ENCODE assay signal across 9 cellular contexts in the genomic region with DNA sequence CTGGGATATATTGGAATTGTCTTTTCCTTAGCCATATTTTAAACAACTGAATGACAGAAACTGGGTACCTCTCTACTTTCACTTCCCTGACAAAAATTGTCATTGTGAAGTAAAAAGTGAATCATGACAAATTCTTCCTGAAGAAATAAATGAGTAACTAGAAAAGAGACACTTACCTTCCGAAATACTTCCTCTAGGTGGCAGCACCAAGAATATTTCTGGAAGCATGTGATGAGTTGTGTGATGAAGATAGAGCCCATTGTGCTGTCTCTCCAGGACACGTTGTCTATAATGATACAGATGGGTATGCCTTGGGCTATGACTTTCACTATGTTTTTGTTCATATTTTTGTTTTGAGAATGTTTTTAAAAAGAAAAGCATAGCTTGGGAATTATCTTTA. TPM values are rescaled to one million over a fixed set of nuclear protein-coding genes. Genes with fewer than 3 reads are reported as not detected.
DNase-seq lines count a peak whose midpoint lies in the region; ATAC-seq, FAIRE-seq and TF ChIP-seq lines count a peak whose summit lies in the region.
"Had no signal": no experiment of that assay in that cellular context is flagged by ENCODE, and none has a peak within 500 bp of the region (broad histone marks: within the 10 kb centered on the region; RNA-seq: fewer than 3 reads in every experiment).

No MANE protein-coding gene starts in this region.

- TF ChIP-seq POLR2A in GM12878 (IDR thresholded peaks at IDR 0.05; ENCODE audit: low read depth, low read length): no peak

- peak; percentile 52 for TF ChIP-seq RAD21 in GM12878 (IDR thresholded peaks at IDR 0.05; ENCODE audit: insufficient read depth, low read depth, low read length)
- peak; percentile 64 to 75 for TF ChIP-seq RAD21 in liver (IDR thresholded peaks at IDR 0.05)

- H3K9ac ChIP-seq in GM12878 (ENCODE audit: control insufficient read depth, insufficient read depth, low read length): no peak overlapping the region
- H3K9ac ChIP-seq in liver (ENCODE audit: low read depth in 1 of 2, low read length in 2 of 2): no peak overlapping the region

- no peak overlapping the region for H3K4me3 ChIP-seq in GM12878
- H3K4me3 ChIP-seq in liver (ENCODE audit: low read depth in 1 of 3, low read length in 3 of 3): no peak overlapping the region

- CTCF ChIA-PET in GM12878 (lab: Yijun Ruan, JAX): interaction anchor here (0.6 to 4.4 kb wide), 15 partner anchors 8 to 916 kb away, joined by 3 to 25 read pairs (median 4); partner anchors contain the start of gene CASP4

- in situ Hi-C loops in GM12878 (cut with MboI): no loop called here

- SMC1A ChIA-PET in GM12878 (lab: Charles Lee; ENCODE audit: uncharacterized antibody, unreplicated experiment): interaction anchor here (0.7 to 2.5 kb wide), 6 partner anchors 18 to 373 kb away, joined by 3 to 7 read pairs (median 4); partner anchors contain the start of gene CASP4

- H3K9me3 ChIP-seq in GM12878 (replicated peaks; ENCODE audit: control insufficient read depth, insufficient read depth, low read length) (no peaks in the 10 kb centered on the region), liver (ENCODE audit: control insufficient read depth in 4 of 4, low read length in 3 of 4) (no peaks in the 10 kb centered on the region)

- ATAC-seq in GM18511 (IDR thresholded peaks at IDR 0.05; ENCODE audit: unreplicated experiment) (peak; percentile 98), HG02970 (IDR thresholded peaks at IDR 0.05; ENCODE audit: low FRiP score, unreplicated experiment) (peak; percentile 77), GM12878 (peak; percentile 97)

- H3K27ac ChIP-seq in GM12878 (ENCODE audit: control insufficient read depth, insufficient read depth): no peak overlapping the region
- no peak overlapping the region for H3K27ac ChIP-seq in liver (ENCODE audit: low read depth in 1 of 2, low read length in 2 of 2)

- intact Hi-C loops in GM12878 (cut with micrococcal nuclease; ENCODE audit: unreplicated experiment): loop anchor here (5.0 kb wide), 2 partner anchors 55 to 915 kb away; no protein-coding TSS in a partner anchor

- no peaks in the 10 kb centered on the region for H3K79me2 ChIP-seq in GM12878 (ENCODE audit: control insufficient read depth, insufficient read depth, low read length)

- H4K20me1 ChIP-seq in GM12878 (ENCODE audit: control insufficient read depth, insufficient read depth): no peaks in the 10 kb centered on the region

- H3K4me1 ChIP-seq in GM12878 (ENCODE audit: control insufficient read depth, insufficient read depth, low read length): no peaks in the 10 kb centered on the region
- H3K4me1 ChIP-seq in liver (ENCODE audit: control insufficient read depth in 4 of 4, insufficient read depth in 4 of 4, low read length in 3 of 4): peaks cover 0 to 8% (median 4%) of the 10 kb centered on the region in 4 donors

- no peak for TF ChIP-seq EP300 in GM12878 (IDR thresholded peaks at IDR 0.05; ENCODE audit: borderline replicate concordance in 1 of 2, control insufficient read depth in 1 of 2, low read depth in 2 of 2, low read length in 2 of 2)

- RAD21 ChIA-PET in GM12878 (lab: Charles Lee; ENCODE audit: unreplicated experiment): interaction anchor here (1.8 to 2.1 kb wide), 2 partner anchors 11 to 20 kb away, joined by 5 read pairs; no protein-coding TSS in a partner anchor

- POLR2A ChIA-PET in GM12878 (lab: Charles Lee): no interaction called here

- FAIRE-seq in GM12878 (lab: Jason Lieb, UNC): peak; percentile 62
- FAIRE-seq: endometrium had no signal

- H3K27me3 ChIP-seq in GM12878 (replicated peaks in 1 of 2; ENCODE audit: control insufficient read depth in 2 of 2, insufficient read depth in 2 of 2, low read length in 1 of 2) (no peaks in the 10 kb centered on the region), liver (ENCODE audit: control insufficient read depth in 4 of 4, insufficient read depth in 4 of 4, low read length in 3 of 4) (no peaks in the 10 kb centered on the region)

- WGBS in GM12878 (ENCODE audit: insufficient coverage, insufficient replicate concordance, low lambda C conversion rate, missing lambda C conversion rate): 0% methylated on average over 2 of the region's 2 CpGs
- WGBS in liver: 13% methylated on average over 2 of the region's 2 CpGs

- TF ChIP-seq CTCF in GM12878 (IDR thresholded peaks at IDR 0.05 in 2 of 3, conservative IDR thresholded peaks at IDR 0.05 in 1 of 3; ENCODE audit: control insufficient read depth in 2 of 3, extremely low read depth in 1 of 3, insufficient read depth in 1 of 3, low read depth in 3 of 3, low read length in 3 of 3) (peak; percentile 51 to 53 (median 53)), liver (IDR thresholded peaks at IDR 0.05; ENCODE audit: low read depth, low read length, missing input control) (peak; percentile 53)

- DNase-seq in DMS 273 (lab: John Stamatoyannopoulos, UW; ENCODE audit: unreplicated experiment) (peak; percentile 51), DMS 273 treated with DMSO at 0.1 percent for 48 hours (lab: John Stamatoyannopoulos, UW) (no peak), NCI-H460 (ENCODE audit: extremely low read depth, low read depth) (peak; percentile 53), GM12878 (ENCODE audit: low read depth, low spot score) (peak; percentile 27), nucleus accumbens (lab: John Stamatoyannopoulos, UW) (no peak)

- no TSS peak for BruUV-seq in GM12878 (replicated peaks; lab: Mats Ljungman, UMichigan)

- no peak overlapping the region for H2AFZ ChIP-seq in GM12878 (ENCODE audit: control insufficient read depth, low read depth, low read length)

- H3K36me3 ChIP-seq in GM12878 (ENCODE audit: control insufficient read depth in 2 of 2, insufficient read depth in 2 of 2, low read length in 1 of 2) (peaks cover 0 to 25% of the 10 kb centered on the region in 2 experiments; a peak in 2 of 4 replicates), liver (ENCODE audit: control insufficient read depth in 4 of 4, insufficient read depth in 3 of 4, low read depth in 1 of 4, low read length in 3 of 4) (peaks cover 4 to 77% (median 51%) of the 10 kb centered on the region in 4 donors)

- no peak overlapping the region for H3K4me2 ChIP-seq in GM12878 (ENCODE audit: control insufficient read depth, insufficient read depth)

TF ChIP-seq in GM12878, 131 proteins besides CTCF, POLR2A, EP300 and RAD21:
- TF ChIP-seq SMC3 (IDR thresholded peaks at IDR 0.05; ENCODE audit: borderline replicate concordance, low read length) (peak; percentile 54; the same call in 1 of the 2 replicates), SIX5 (IDR thresholded peaks at IDR 0.05; ENCODE audit: low read depth, low read length, severe bottlenecking) (no peak)

TF ChIP-seq in liver, 16 proteins besides CTCF, POLR2A, EP300 and RAD21 (continues in another document):
- no peak for TF ChIP-seq EGR1 (IDR thresholded peaks at IDR 0.05; ENCODE audit: low read depth in 2 of 2)

RNA-seq across cellular contexts. Expression of gene CASP4, which starts 21.5 kb away (rescaled TPM):
- 146 and 150 TPM in 2 replicates for total RNA-seq in NCI-H460 (2014; rRNA removed; shearing (Covaris generic))
- polyA plus RNA-seq in NCI-H460 (2014; cell fraction: nucleus; rRNA removed): 76.3 and 114 TPM in 2 replicates
- 53.1 and 108 TPM in 2 replicates for total RNA-seq in GM12878 (2013; cell fraction: nucleolus; rRNA removed)
- total RNA-seq in GM12878 (2014; rRNA removed) (50.7 and 57.1 TPM in 2 replicates), GM12878 (2014; rRNA removed; fragmentation: Illumina TruSeq; extraction: Trizol) (75.7 and 80.1 TPM in 2 replicates), GM12878 (2021) (37.1 and 41.9 TPM in 2 replicates), liver (10 to 100 TPM; 16.3 to 39.0 TPM)
- 49.1 TPM for polyA plus RNA-seq in GM12878 (2011; ENCODE audit: low read depth)
- polyA plus RNA-seq in GM12878 (2011; rRNA removed) (85.7 and 96.8 TPM in 2 replicates), GM12878 (2014; fragmentation: Illumina TruSeq; extraction: Trizol) (113 and 130 TPM in 2 replicates), GM12878 (2014; fragmentation: Nextera tagmentation; extraction: Ambion mirVana) (10 to 100 TPM; 48.9 to 59.6 TPM), GM12878 (2014; rRNA removed) (47.5 and 49.3 TPM in 2 replicates), GM12878 (2016; fragmentation: Nextera tagmentation; extraction: Ambion mirVana) (10 to 100 TPM; 25.3 to 26.6 TPM), liver (10 to 100 TPM; 15.5 to 29.0 TPM)
- polyA plus RNA-seq in GM12878 (2011; cell fraction: cytosol; rRNA removed): 55.2 and 66.4 TPM in 2 replicates
- 40.0 and 44.4 TPM in 2 replicates for polyA plus RNA-seq in GM12878 (2011; cell fraction: nucleus; rRNA removed)
- 60.7 and 64.7 TPM in 2 replicates for polyA plus RNA-seq in GM12878 (2012)
- polyA minus RNA-seq in GM12878 (2011; rRNA and poly(A)+ RNA removed): 61.6 and 63.2 TPM in 2 replicates
- polyA minus RNA-seq in GM12878 (2011; cell fraction: cytosol; rRNA and poly(A)+ RNA removed): 15.0 and 15.9 TPM in 2 replicates
- polyA minus RNA-seq in GM12878 (2011; cell fraction: nucleus; rRNA and poly(A)+ RNA removed): 13.2 and 14.8 TPM in 2 replicates

RNA-seq across cellular contexts. Expression of gene CASP12, which starts 48.6 kb away (rescaled TPM):
- not detected in 2 replicates for total RNA-seq in NCI-H460 (2014; rRNA removed; shearing (Covaris generic))
- polyA plus RNA-seq in NCI-H460 (2014; cell fraction: nucleus; rRNA removed): not detected in 2 replicates
- not detected in 2 replicates for total RNA-seq in GM12878 (2013; cell fraction: nucleolus; rRNA removed)
- total RNA-seq in GM12878 (2014; rRNA removed) (not detected in 2 replicates), GM12878 (2014; rRNA removed; fragmentation: Illumina TruSeq; extraction: Trizol) (not detected in 2 replicates), GM12878 (2021) (not detected in 2 replicates), liver (under 1 TPM in 1 of 2 donors, not detected in 1; 0.17 TPM)
- polyA plus RNA-seq in GM12878 (2011; ENCODE audit: low read depth): not detected
- polyA plus RNA-seq in GM12878 (2011; rRNA removed) (0.10 TPM in 1 of 2 replicates, not detected in the other), GM12878 (2014; fragmentation: Illumina TruSeq; extraction: Trizol) (not detected in 2 replicates), GM12878 (2014; fragmentation: Nextera tagmentation; extraction: Ambion mirVana) (under 1 TPM in 1 of 2 experiments, not detected in 1; 0.14 TPM), GM12878 (2014; rRNA removed) (not detected in 2 replicates), GM12878 (2016; fragmentation: Nextera tagmentation; extraction: Ambion mirVana) (not detected), liver (not detected)
- not detected in 2 replicates for polyA plus RNA-seq in GM12878 (2011; cell fraction: cytosol; rRNA removed)
- not detected in 2 replicates for polyA plus RNA-seq in GM12878 (2011; cell fraction: nucleus; rRNA removed)
- polyA plus RNA-seq in GM12878 (2012): 0.07 and 0.11 TPM in 2 replicates
- polyA minus RNA-seq in GM12878 (2011; rRNA and poly(A)+ RNA removed): not detected in 2 replicates
- not detected in 2 replicates for polyA minus RNA-seq in GM12878 (2011; cell fraction: cytosol; rRNA and poly(A)+ RNA removed)
- polyA minus RNA-seq in GM12878 (2011; cell fraction: nucleus; rRNA and poly(A)+ RNA removed): not detected in 2 replicates

Comparison
In these comparisons a context has a peak if more than half of its experiments do, and no peak if none do; other contexts are left out.
1. DNase-seq: peak in DMS 273 (single experiment), NCI-H460 (single experiment) and GM12878 (single experiment); none in DMS 273 treated with DMSO at 0.1 percent for 48 hours (single experiment) and nucleus accumbens (0 of 56).
2. Peak in every context shown above with its lines, with median percentiles within 50 percentile points of each other: ATAC-seq.